ENCODE assay signal across 18 cellular contexts in genomic region chr5:83378624-83379259, GRCh38.
"Had no signal": no experiment of that assay in that cellular context is flagged by ENCODE, and none has a peak within 500 bp of the region (broad histone marks: within the 10 kb centered on the region; RNA-seq: fewer than 3 reads in every experiment).

No MANE protein-coding gene starts in this region.

- ATAC-seq: activated CD8-positive, alpha-beta T cell treated with anti-CD3 and anti-CD28 coated beads for 36 hours; activated naive CD8-positive, alpha-beta T cell treated with anti-CD3 and anti-CD28 coated beads, Interleukin-2, amount 50 U/mL, for 24 hours; activated T-helper 17 cell treated with anti-CD3 and anti-CD28 coated beads, Interleukin-2, amount 50 U/mL, for 72 hours; left lobe of liver; sciatic nerve; stimulated activated effector memory CD8-positive, alpha-beta T cell treated with anti-CD3 and anti-CD28 coated beads, Interleukin-12 subunit alpha, Interleukin-12 subunit beta, amount 100 ng/mL, for 72 hours; upper lobe of right lung had no signal

- H3K27me3 Mint-ChIP-seq: activated CD4-positive, alpha-beta T cell treated with anti-CD3 and anti-CD28 coated beads, Interleukin-2, amount 10 ng/mL, durations not matched to agents 24 days and 14 days; activated CD8-positive, alpha-beta T cell treated with anti-CD3 and anti-CD28 coated beads for 36 hours; activated naive CD8-positive, alpha-beta T cell treated with anti-CD3 and anti-CD28 coated beads, Interleukin-2, amount 50 U/mL, for 24 hours had no signal

- DNase-seq: activated CD4-positive, alpha-beta T cell treated with anti-CD3 and anti-CD28 coated beads, Interleukin-2, amount 10 ng/mL, durations not matched to agents 24 days and 14 days; activated CD8-positive, alpha-beta T cell treated with anti-CD3 and anti-CD28 coated beads for 36 hours; activated naive CD4-positive, alpha-beta T cell treated with anti-CD3 and anti-CD28 coated beads for 36 hours; activated naive CD8-positive, alpha-beta T cell treated with anti-CD3 and anti-CD28 coated beads, Interleukin-2, amount 50 U/mL, for 24 hours; activated T-cell treated with anti-CD3 and anti-CD28 coated beads, Interleukin-2, amount 50 U/mL, for 1 hour; cerebellar nuclear complex; cortex of kidney; effector CD8-positive, alpha-beta T cell; kidney; nephron progenitor cell; nucleus accumbens; stimulated activated CD4-positive, alpha-beta T cell treated with anti-CD3 and anti-CD28 coated beads, Interleukin-4, amount 100 ng/mL, for 24 hours; stomach; upper lobe of right lung had no signal

- H3K36me3 Mint-ChIP-seq: stimulated activated effector memory CD8-positive, alpha-beta T cell treated with anti-CD3 and anti-CD28 coated beads, Interleukin-12 subunit alpha, Interleukin-12 subunit beta, amount 100 ng/mL, for 72 hours had no signal

- H3K4me1 Mint-ChIP-seq: activated CD4-positive, alpha-beta T cell treated with anti-CD3 and anti-CD28 coated beads, Interleukin-2, amount 10 ng/mL, durations not matched to agents 24 days and 14 days; activated naive CD8-positive, alpha-beta T cell treated with anti-CD3 and anti-CD28 coated beads, Interleukin-2, amount 50 U/mL, for 24 hours; activated T-helper 17 cell treated with anti-CD3 and anti-CD28 coated beads, Interleukin-2, amount 50 U/mL, for 72 hours; nephron progenitor cell; stimulated activated effector memory CD8-positive, alpha-beta T cell treated with anti-CD3 and anti-CD28 coated beads, Interleukin-12 subunit alpha, Interleukin-12 subunit beta, amount 100 ng/mL, for 72 hours had no signal

- H3K4me3 Mint-ChIP-seq: activated CD4-positive, alpha-beta T cell treated with anti-CD3 and anti-CD28 coated beads, Interleukin-2, amount 10 ng/mL, durations not matched to agents 24 days and 14 days; activated CD8-positive, alpha-beta T cell treated with anti-CD3 and anti-CD28 coated beads for 36 hours; activated naive CD4-positive, alpha-beta T cell treated with anti-CD3 and anti-CD28 coated beads for 36 hours; activated naive CD8-positive, alpha-beta T cell treated with anti-CD3 and anti-CD28 coated beads, Interleukin-2, amount 50 U/mL, for 24 hours; activated T-helper 17 cell treated with anti-CD3 and anti-CD28 coated beads, Interleukin-2, amount 50 U/mL, for 72 hours; nephron progenitor cell; stimulated activated effector memory CD8-positive, alpha-beta T cell treated with anti-CD3 and anti-CD28 coated beads, Interleukin-12 subunit alpha, Interleukin-12 subunit beta, amount 100 ng/mL, for 72 hours had no signal

- H3K27ac Mint-ChIP-seq: activated CD4-positive, alpha-beta T cell treated with anti-CD3 and anti-CD28 coated beads, Interleukin-2, amount 10 ng/mL, durations not matched to agents 24 days and 14 days; activated CD8-positive, alpha-beta T cell treated with anti-CD3 and anti-CD28 coated beads for 36 hours; activated naive CD4-positive, alpha-beta T cell treated with anti-CD3 and anti-CD28 coated beads for 36 hours; activated naive CD8-positive, alpha-beta T cell treated with anti-CD3 and anti-CD28 coated beads, Interleukin-2, amount 50 U/mL, for 24 hours; activated T-helper 17 cell treated with anti-CD3 and anti-CD28 coated beads, Interleukin-2, amount 50 U/mL, for 72 hours; nephron progenitor cell; stimulated activated effector memory CD8-positive, alpha-beta T cell treated with anti-CD3 and anti-CD28 coated beads, Interleukin-12 subunit alpha, Interleukin-12 subunit beta, amount 100 ng/mL, for 72 hours had no signal
